ENCODE assay signal across 3 cellular contexts in the genomic region with DNA sequence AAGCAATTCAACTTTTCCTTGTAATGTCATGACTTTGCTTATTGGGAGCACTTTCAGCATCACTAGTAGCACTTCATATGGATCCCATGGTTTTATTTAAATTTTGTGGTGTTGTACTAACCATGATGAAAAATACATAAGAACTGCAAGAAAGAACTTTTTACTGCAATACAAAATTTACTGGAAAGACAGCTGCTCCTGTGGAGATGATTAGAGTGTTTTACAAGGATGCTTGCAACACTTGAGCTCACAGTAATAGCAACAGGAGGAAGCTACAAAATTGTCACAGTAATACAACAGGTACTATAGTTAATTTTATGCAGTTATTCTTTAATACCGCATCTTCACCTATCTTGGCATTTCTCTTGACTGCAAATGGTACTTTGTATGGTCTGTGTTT.
TF ChIP-seq lines count a peak whose summit lies in the region.

No MANE protein-coding gene starts in this region.

TF ChIP-seq in GM12891, 5 proteins besides CTCF, POLR2A, EP300 and RAD21:
- TF ChIP-seq POLR2AphosphoS5 (IDR thresholded peaks at IDR 0.05; ENCODE audit: low read depth, low read length), result no peak
- TF ChIP-seq TAF1 (IDR thresholded peaks at IDR 0.05; ENCODE audit: low read depth, low read length), result no peak

TF ChIP-seq in IMR-90, 13 proteins besides CTCF, POLR2A, EP300 and RAD21:
- no peak for TF ChIP-seq RFX5 (IDR thresholded peaks at IDR 0.05; ENCODE audit: low read depth, low read length)
- no peak for TF ChIP-seq CHD1 (IDR thresholded peaks at IDR 0.05; ENCODE audit: low read depth, low read length)
- no peak for TF ChIP-seq MAZ (IDR thresholded peaks at IDR 0.05; ENCODE audit: borderline replicate concordance, low read depth, low read length)
- TF ChIP-seq USF2 (IDR thresholded peaks at IDR 0.05; ENCODE audit: low read depth, low read length), result no peak
- TF ChIP-seq NFE2L2 (IDR thresholded peaks at IDR 0.05; ENCODE audit: low read depth, low read length), result no peak
- no peak for TF ChIP-seq BHLHE40 (IDR thresholded peaks at IDR 0.05; ENCODE audit: low read depth, low read length)
- TF ChIP-seq, protein P1, sequence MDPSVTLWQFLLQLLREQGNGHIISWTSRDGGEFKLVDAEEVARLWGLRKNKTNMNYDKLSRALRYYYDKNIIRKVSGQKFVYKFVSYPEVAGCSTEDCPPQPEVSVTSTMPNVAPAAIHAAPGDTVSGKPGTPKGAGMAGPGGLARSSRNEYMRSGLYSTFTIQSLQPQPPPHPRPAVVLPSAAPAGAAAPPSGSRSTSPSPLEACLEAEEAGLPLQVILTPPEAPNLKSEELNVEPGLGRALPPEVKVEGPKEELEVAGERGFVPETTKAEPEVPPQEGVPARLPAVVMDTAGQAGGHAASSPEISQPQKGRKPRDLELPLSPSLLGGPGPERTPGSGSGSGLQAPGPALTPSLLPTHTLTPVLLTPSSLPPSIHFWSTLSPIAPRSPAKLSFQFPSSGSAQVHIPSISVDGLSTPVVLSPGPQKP (IDR thresholded peaks at IDR 0.05; ENCODE audit: borderline replicate concordance, low read depth, low read length), result no peak
- TF ChIP-seq MXI1 (IDR thresholded peaks at IDR 0.05; ENCODE audit: borderline replicate concordance, low read depth, low read length), result no peak
- TF ChIP-seq FOS (IDR thresholded peaks at IDR 0.05; ENCODE audit: low read depth, low read length), result no peak
- TF ChIP-seq MAFK (IDR thresholded peaks at IDR 0.05; ENCODE audit: low read depth, low read length), result no peak
- no peak for TF ChIP-seq SMC3 (IDR thresholded peaks at IDR 0.05; ENCODE audit: low read depth, low read length)
- no peak for TF ChIP-seq CEBPB (IDR thresholded peaks at IDR 0.05; ENCODE audit: low read depth, low read length)
- TF ChIP-seq RCOR1 (IDR thresholded peaks at IDR 0.05; ENCODE audit: insufficient replicate concordance, low read length), result no peak
TF ChIP-seq in IMR-90: peak in this region for 0.

TF ChIP-seq in H1, 55 proteins besides CTCF, POLR2A, EP300 and RAD21:
- no peak for TF ChIP-seq NRF1 (IDR thresholded peaks at IDR 0.05; ENCODE audit: low read depth, low read length)
- TF ChIP-seq CREB1 (IDR thresholded peaks at IDR 0.05), result no peak
- no peak for TF ChIP-seq SUZ12 (IDR thresholded peaks at IDR 0.05; ENCODE audit: low read length)
- no peak for TF ChIP-seq POLR2AphosphoS5 (IDR thresholded peaks at IDR 0.05; ENCODE audit: low read depth, low read length)
- no peak for TF ChIP-seq EZH2 (IDR thresholded peaks at IDR 0.05; ENCODE audit: low read depth, low read length, severe bottlenecking)
- TF ChIP-seq SAP30 (IDR thresholded peaks at IDR 0.05; ENCODE audit: insufficient read depth, insufficient replicate concordance, low read length), result no peak
- no peak for TF ChIP-seq ATF3 (IDR thresholded peaks at IDR 0.05; ENCODE audit: insufficient read depth, low read depth, low read length)
- no peak for TF ChIP-seq ATF2 (IDR thresholded peaks at IDR 0.05; ENCODE audit: low read length)
- no peak for TF ChIP-seq E2F6 (IDR thresholded peaks at IDR 0.05)
- no peak for TF ChIP-seq BCL11A (IDR thresholded peaks at IDR 0.05; ENCODE audit: low read depth in 2 of 2, low read length in 2 of 2)
- no peak for TF ChIP-seq SIRT6 (IDR thresholded peaks at IDR 0.05; ENCODE audit: low read length)
- TF ChIP-seq, protein P2, sequence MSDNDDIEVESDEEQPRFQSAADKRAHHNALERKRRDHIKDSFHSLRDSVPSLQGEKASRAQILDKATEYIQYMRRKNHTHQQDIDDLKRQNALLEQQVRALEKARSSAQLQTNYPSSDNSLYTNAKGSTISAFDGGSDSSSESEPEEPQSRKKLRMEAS (IDR thresholded peaks at IDR 0.05), result no peak
- TF ChIP-seq ASH2L (IDR thresholded peaks at IDR 0.05; ENCODE audit: low read length), result no peak
- no peak for TF ChIP-seq CHD7 (IDR thresholded peaks at IDR 0.05; ENCODE audit: insufficient replicate concordance, low read length)
- TF ChIP-seq SRF (IDR thresholded peaks at IDR 0.05; ENCODE audit: low read depth, low read length), result no peak
- no peak for TF ChIP-seq RFX5 (IDR thresholded peaks at IDR 0.05; ENCODE audit: borderline replicate concordance, low read depth, low read length)
- no peak for TF ChIP-seq CBX5 (IDR thresholded peaks at IDR 0.05; ENCODE audit: low read depth, low read length)
